25 cellular contexts compared by ENCODE assay signal in genomic region chr10:33497338-33497737, GRCh38.
"Had no signal": no experiment of that assay in that cellular context is flagged by ENCODE, and none has a peak within 500 bp of the region (broad histone marks: within the 10 kb centered on the region; RNA-seq: fewer than 3 reads in every experiment).

No MANE protein-coding gene starts in this region.

- H3K9ac ChIP-seq: neural progenitor cell had no signal

- H3K27me3 ChIP-seq: dorsolateral prefrontal cortex, esophagus muscularis mucosa, neural progenitor cell, pancreas, right lobe of liver, spleen, testis, tibial nerve had no signal

- H3K4me2 ChIP-seq: neural progenitor cell had no signal

- H3K36me3 ChIP-seq: esophagus muscularis mucosa, neural progenitor cell, pancreas, right lobe of liver, spleen, tibial nerve had no signal

- H2AFZ ChIP-seq: neural progenitor cell had no signal

- H3K27ac ChIP-seq: dorsolateral prefrontal cortex, esophagus muscularis mucosa, neural progenitor cell, pancreas, psoas muscle, right lobe of liver, spleen, testis, tibial nerve had no signal

- H3K4me3 ChIP-seq: dorsolateral prefrontal cortex, esophagus muscularis mucosa, mucosa of descending colon, neural progenitor cell, pancreas, psoas muscle, right lobe of liver, spleen, testis, tibial nerve had no signal

- H3K4me1 ChIP-seq: neural progenitor cell, pancreas, psoas muscle, right lobe of liver, spleen had no signal

- DNase-seq: cortex of kidney; dorsolateral prefrontal cortex; effector CD8-positive, alpha-beta T cell; foreskin melanocyte; head of caudate nucleus; hippocampal formation; kidney glomerular epithelial cell; mammary epithelial cell; mucosa of descending colon; naive thymus-derived CD8-positive, alpha-beta T cell; nucleus accumbens; pancreas; psoas muscle; retina; right lobe of liver; spleen; stimulated activated CD4-positive, alpha-beta T cell treated with anti-CD3 and anti-CD28 coated beads, Interleukin-2, amount 100 ng/mL, for 24 hours; stimulated activated CD4-positive, alpha-beta T cell treated with anti-CD3 and anti-CD28 coated beads, Interleukin-4, amount 100 ng/mL, for 4 hours; stimulated activated naive B cell treated with anti-CD40 and anti-IgM and Interleukin-4, amounts not matched to agents 10 μg/mL and 1 μg/mL and 100 μg/mL, for 72 hours; stimulated activated naive CD8-positive, alpha-beta T cell treated with anti-CD3 and anti-CD28 coated beads, Interleukin-15, amount 100 ng/mL, for 72 hours; testis had no signal

- ATAC-seq: left lobe of liver; mucosa of descending colon; naive thymus-derived CD8-positive, alpha-beta T cell; pancreas; psoas muscle; right lobe of liver; stimulated activated naive B cell treated with anti-CD40 and anti-IgM and Interleukin-4, amounts not matched to agents 10 μg/mL and 1 μg/mL and 100 μg/mL, for 72 hours; stimulated activated naive CD8-positive, alpha-beta T cell treated with anti-CD3 and anti-CD28 coated beads, Interleukin-15, amount 100 ng/mL, for 72 hours had no signal

- H3K9me3 ChIP-seq: esophagus muscularis mucosa, mucosa of descending colon, pancreas, psoas muscle, right lobe of liver, spleen, testis, tibial nerve had no signal
